Comparison of ENCODE assay signal across 9 cellular contexts in the genomic region with DNA sequence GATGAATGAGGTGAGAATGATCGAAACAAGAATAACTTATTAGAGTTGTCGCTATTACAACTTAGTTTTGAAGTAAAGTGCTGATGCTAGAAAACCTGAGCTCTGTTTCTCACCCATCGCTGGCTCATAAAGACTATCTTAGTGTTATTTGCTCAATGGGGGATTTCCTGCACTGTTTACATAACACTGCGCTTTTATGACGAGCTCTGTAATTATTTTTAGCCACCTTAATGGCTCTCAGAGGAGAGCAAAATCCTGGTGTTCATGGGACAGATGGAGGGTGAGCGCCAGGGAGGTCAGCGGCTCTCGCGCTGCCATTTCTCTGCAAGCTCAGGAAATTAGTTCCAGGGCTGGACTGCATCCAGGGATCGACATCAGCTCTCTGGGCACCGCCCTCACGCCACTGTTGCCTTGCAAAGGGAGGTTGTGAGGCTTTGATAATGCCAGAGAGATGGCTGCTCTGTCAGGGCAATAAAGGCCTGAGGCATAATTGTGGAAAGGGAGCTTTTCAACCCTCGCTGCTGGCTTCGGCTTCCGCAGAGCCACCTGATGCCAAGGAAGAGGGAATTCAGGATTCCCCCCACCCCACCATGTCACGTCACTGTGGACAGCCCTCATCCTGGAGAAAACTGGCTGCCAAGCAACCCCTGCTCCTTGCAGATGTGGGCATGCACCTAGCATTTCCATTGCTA.
DNase-seq lines count a peak whose midpoint lies in the region; TF ChIP-seq lines count a peak whose summit lies in the region.
"Had no signal": no experiment of that assay in that cellular context is flagged by ENCODE, and none has a peak within 500 bp of the region (broad histone marks: within the 10 kb centered on the region; RNA-seq: fewer than 3 reads in every experiment).

No MANE protein-coding gene starts in this region.

- no peaks in the 10 kb centered on the region for H3K9me3 ChIP-seq in BLaER1
- H3K9me3 ChIP-seq in Karpas-422 (ENCODE audit: low read length), result no peaks in the 10 kb centered on the region
- H3K9me3 ChIP-seq in SK-N-MC (ENCODE audit: low read depth, low read length), result no peaks in the 10 kb centered on the region
- no peaks in the 10 kb centered on the region for H3K9me3 ChIP-seq in OCI-LY7 (ENCODE audit: low read length)
- H3K9me3 ChIP-seq: heart right ventricle had no signal

- H3K4me2 ChIP-seq in BLaER1 (peak overlapping the region; percentile 55), Karpas-422 (ENCODE audit: low read depth, low read length, poor library complexity, severe bottlenecking) (no peak overlapping the region), OCI-LY7 (ENCODE audit: low read length) (no peak overlapping the region)

- H3K36me3 ChIP-seq in BLaER1, result no peaks in the 10 kb centered on the region
- H3K36me3 ChIP-seq in Karpas-422 (ENCODE audit: insufficient read depth, low read length), result no peaks in the 10 kb centered on the region
- H3K36me3 ChIP-seq in SK-N-MC (ENCODE audit: insufficient read depth, low read length), result no peaks in the 10 kb centered on the region
- H3K36me3 ChIP-seq in OCI-LY7 (ENCODE audit: insufficient read depth, low read length), result no peaks in the 10 kb centered on the region
- H3K36me3 ChIP-seq: heart right ventricle had no signal

- H3K36me3 Mint-ChIP-seq in mesothelial cell of epicardium (no peaks in the 10 kb centered on the region), progenitor cell of endocrine pancreas (ENCODE audit: insufficient read depth) (no peaks in the 10 kb centered on the region)

- H3K4me3 Mint-ChIP-seq in mesothelial cell of epicardium (no peak overlapping the region), progenitor cell of endocrine pancreas (ENCODE audit: low read depth) (no peak overlapping the region)

- H3K79me2 ChIP-seq in Karpas-422 (ENCODE audit: low read length) (no peaks in the 10 kb centered on the region), OCI-LY7 (ENCODE audit: insufficient read depth, low read depth, low read length) (no peaks in the 10 kb centered on the region)

- DNase-seq in Karpas-422, result peak; percentile 1
- peak; percentile 70 for DNase-seq in SK-N-MC (ENCODE audit: low read depth, low spot score)
- DNase-seq in mesothelial cell of epicardium (ENCODE audit: low spot score in 2 of 2, unreplicated experiment in 2 of 2), result no peak
- DNase-seq in OCI-LY7 (ENCODE audit: low spot score), result no peak
- DNase-seq in NCI-H446 treated with DMSO at 0.1 percent for 48 hours (lab: John Stamatoyannopoulos, UW), result no peak
- DNase-seq in progenitor cell of endocrine pancreas (ENCODE audit: low spot score, unreplicated experiment), result no peak
- no peak for DNase-seq in Kasumi-1 (lab: John Stamatoyannopoulos, UW)
- DNase-seq: heart right ventricle had no signal

- H4K20me1 ChIP-seq in BLaER1 (no peaks in the 10 kb centered on the region), Karpas-422 (ENCODE audit: insufficient read depth, low read depth, low read length) (no peaks in the 10 kb centered on the region), OCI-LY7 (ENCODE audit: insufficient read depth, low read length) (no peaks in the 10 kb centered on the region)

- POLR2A ChIA-PET in OCI-LY7 (lab: Charles Lee), result interaction anchor here (1.2 kb wide), 1 partner anchor 11 kb away, joined by 5 read pairs; no protein-coding TSS in a partner anchor

- TF ChIP-seq CTCF in mesothelial cell of epicardium (IDR thresholded peaks at IDR 0.05; ENCODE audit: unreplicated experiment) (no peak), OCI-LY7 (conservative IDR thresholded peaks at IDR 0.05; ENCODE audit: low read length) (no peak), progenitor cell of endocrine pancreas (IDR thresholded peaks at IDR 0.05; ENCODE audit: unreplicated experiment) (no peak)

- H3K27me3 ChIP-seq in BLaER1, result no peaks in the 10 kb centered on the region; the same call in 1 of the 2 replicates
- H3K27me3 ChIP-seq in Karpas-422 (ENCODE audit: low read length), result no peaks in the 10 kb centered on the region

- intact Hi-C loops in OCI-LY7 (cut with micrococcal nuclease; ENCODE audit: unreplicated experiment), result no loop called here

- no peak overlapping the region for H3K27ac ChIP-seq in BLaER1
- H3K27ac ChIP-seq in Karpas-422 (ENCODE audit: low read length), result no peak overlapping the region
- H3K27ac ChIP-seq in SK-N-MC, result peak overlapping the region; percentile 70; the same call in 1 of the 2 replicates
- H3K27ac ChIP-seq in OCI-LY7 (ENCODE audit: low read depth, low read length, poor library complexity, severe bottlenecking), result no peak overlapping the region
- H3K27ac ChIP-seq: heart right ventricle had no signal

- peaks cover 32% of the 10 kb centered on the region for H3K4me1 ChIP-seq in BLaER1
- H3K4me1 ChIP-seq in Karpas-422 (ENCODE audit: low read length), result no peaks in the 10 kb centered on the region
- H3K4me1 ChIP-seq in OCI-LY7 (ENCODE audit: insufficient read depth, low read length, poor library complexity, severe bottlenecking), result no peaks in the 10 kb centered on the region

- H3K27ac Mint-ChIP-seq in mesothelial cell of epicardium, result peak overlapping the region; percentile 25
- H3K27ac Mint-ChIP-seq in progenitor cell of endocrine pancreas, result no peak overlapping the region

- H3K9me2 ChIP-seq in Karpas-422 (replicated peaks; ENCODE audit: insufficient read depth, low read length) (no peaks in the 10 kb centered on the region), OCI-LY7 (ENCODE audit: insufficient read depth, low read length) (no peaks in the 10 kb centered on the region)

- BruUV-seq in OCI-LY7 (replicated peaks; lab: Mats Ljungman, UMichigan), result no TSS peak

- no peak overlapping the region for H2AFZ ChIP-seq in Karpas-422 (ENCODE audit: low read length)
- no peak overlapping the region for H2AFZ ChIP-seq in OCI-LY7 (ENCODE audit: low read length)

- CTCF ChIA-PET in OCI-LY7 (lab: Charles Lee; ENCODE audit: unreplicated experiment), result no interaction called here

- H3K9ac ChIP-seq in BLaER1, result no peak overlapping the region
- no peak overlapping the region for H3K9ac ChIP-seq in Karpas-422 (ENCODE audit: low read length)
- no peak overlapping the region for H3K9ac ChIP-seq in SK-N-MC (ENCODE audit: insufficient read length)

- no peaks in the 10 kb centered on the region for H3K9me3 Mint-ChIP-seq in mesothelial cell of epicardium
- no peaks in the 10 kb centered on the region for H3K9me3 Mint-ChIP-seq in progenitor cell of endocrine pancreas (ENCODE audit: low read depth)

- H3K4me3 ChIP-seq in BLaER1, result no peak overlapping the region
- no peak overlapping the region for H3K4me3 ChIP-seq in Karpas-422 (ENCODE audit: low read length)
- peak overlapping the region; percentile 70 for H3K4me3 ChIP-seq in SK-N-MC
- no peak overlapping the region for H3K4me3 ChIP-seq in OCI-LY7 (ENCODE audit: low read depth, low read length, poor library complexity, severe bottlenecking)
- H3K4me3 ChIP-seq: heart right ventricle had no signal

- H3K4me1 Mint-ChIP-seq in mesothelial cell of epicardium (peaks cover 18% of the 10 kb centered on the region), progenitor cell of endocrine pancreas (ENCODE audit: low read depth) (peaks cover 28% of the 10 kb centered on the region)

- H3K27me3 Mint-ChIP-seq in mesothelial cell of epicardium (ENCODE audit: low read depth), result peaks cover 13% of the 10 kb centered on the region
- peaks cover 5% of the 10 kb centered on the region for H3K27me3 Mint-ChIP-seq in progenitor cell of endocrine pancreas

Comparison
In these comparisons a context has a peak if more than half of its experiments do, and no peak if none do; other contexts are left out.
1. DNase-seq: peak in Karpas-422 (single experiment) and SK-N-MC (single experiment); none in mesothelial cell of epicardium (0 of 2), OCI-LY7 (single experiment), NCI-H446 treated with DMSO at 0.1 percent for 48 hours (single experiment), progenitor cell of endocrine pancreas (single experiment) and Kasumi-1 (0 of 2).